ENCODE assay signal across 24 cellular contexts in genomic region chr2:195711478-195711877, GRCh38. TPM values are rescaled to one million over a fixed set of nuclear protein-coding genes. Genes with fewer than 3 reads are reported as not detected.
DNase-seq lines count a peak whose midpoint lies in the region; ATAC-seq, FAIRE-seq and TF ChIP-seq lines count a peak whose summit lies in the region.
"Had no signal": no experiment of that assay in that cellular context is flagged by ENCODE, and none has a peak within 500 bp of the region (broad histone marks: within the 10 kb centered on the region; RNA-seq: fewer than 3 reads in every experiment).

No MANE protein-coding gene starts in this region.

- H3K27ac ChIP-seq in RWPE1 (no peak overlapping the region), small intestine (ENCODE audit: low read depth in 1 of 2, low read length in 1 of 2) (no peak overlapping the region)
- H3K27ac ChIP-seq in CD4-positive, alpha-beta memory T cell (ENCODE audit: low read depth, low read length), result no peak overlapping the region
- H3K27ac ChIP-seq: SK-N-MC, spleen, thyroid gland had no signal

- no peaks in the 10 kb centered on the region for H3K27me3 Mint-ChIP-seq in nephron (ENCODE audit: low read depth)
- H3K27me3 Mint-ChIP-seq in CD4-positive, alpha-beta memory T cell, result no peaks in the 10 kb centered on the region
- H3K27me3 Mint-ChIP-seq: B cell; naive thymus-derived CD4-positive, alpha-beta T cell had no signal

- H3K27ac Mint-ChIP-seq in nephron, result peak overlapping the region; percentile 4 to 41 (median 34)
- peak overlapping the region in 1 of 7 donors; percentile 43 for H3K27ac Mint-ChIP-seq in CD4-positive, alpha-beta memory T cell
- H3K27ac Mint-ChIP-seq: activated T-helper 2 cell treated with anti-CD3 and anti-CD28 coated beads, Interferon-gamma antibody, Interleukin-2, Interleukin-4, amounts not matched to agents 10 μg/mL and 5 μg/mL and 100 μg/mL, durations not matched to agents 14 hours and 24 hours and 36 hours; B cell had no signal

- no peak for FAIRE-seq in small intestine (lab: Jason Lieb, UNC)
- FAIRE-seq: H1, keratinocyte had no signal

- peaks cover 68% of the 10 kb centered on the region for H3K36me3 Mint-ChIP-seq in nephron (ENCODE audit: low read depth)
- H3K36me3 Mint-ChIP-seq in CD4-positive, alpha-beta memory T cell, result peaks cover 63 to 71% of the 10 kb centered on the region in 2 donors

- DNase-seq in RWPE1 (ENCODE audit: low spot score), result no peak
- no peak for DNase-seq in small intestine
- no peak for DNase-seq in CD4-positive, alpha-beta memory T cell
- DNase-seq: activated CD4-positive, CD25-positive, alpha-beta regulatory T cell treated with anti-CD3 and anti-CD28 coated beads, Interleukin-2, amount 50 U/mL, for 72 hours; central memory CD4-positive, alpha-beta T cell; effector CD4-positive, alpha-beta T cell; naive thymus-derived CD4-positive, alpha-beta T cell; NCI-H1417; NCI-H2171; NCI-H748 treated with DMSO at 0.1 percent for 48 hours; posterior cingulate gyrus; spleen; T-helper 9 cell; thyroid gland had no signal

- no peaks in the 10 kb centered on the region for H3K9me3 Mint-ChIP-seq in nephron
- no peaks in the 10 kb centered on the region for H3K9me3 Mint-ChIP-seq in CD4-positive, alpha-beta memory T cell
- H3K9me3 Mint-ChIP-seq: activated T-helper 2 cell treated with anti-CD3 and anti-CD28 coated beads, Interferon-gamma antibody, Interleukin-2, Interleukin-4, amounts not matched to agents 10 μg/mL and 5 μg/mL and 100 μg/mL, durations not matched to agents 14 hours and 24 hours and 36 hours; naive thymus-derived CD4-positive, alpha-beta T cell had no signal

- CTCF ChIA-PET in RWPE1 (lab: Yijun Ruan, JAX), result no interaction called here
- CTCF ChIA-PET in CD4-positive, alpha-beta memory T cell (lab: Charles Lee; ENCODE audit: partially characterized antibody), result no interaction called here

- H3K4me1 ChIP-seq in small intestine (ENCODE audit: control insufficient read depth in 2 of 2, insufficient read depth in 1 of 2, low read depth in 1 of 2, low read length in 1 of 2), result no peaks in the 10 kb centered on the region
- H3K4me1 ChIP-seq in CD4-positive, alpha-beta memory T cell (ENCODE audit: insufficient read depth, low read length), result no peaks in the 10 kb centered on the region
- H3K4me1 ChIP-seq: spleen, thyroid gland had no signal

- POLR2A ChIA-PET in RWPE1 (lab: Yijun Ruan, JAX; ENCODE audit: low non-redundant PET), result no interaction called here
- POLR2A ChIA-PET in CD4-positive, alpha-beta memory T cell (lab: Charles Lee; ENCODE audit: partially characterized antibody), result no interaction called here

- no peaks in the 10 kb centered on the region for H3K36me3 ChIP-seq in small intestine (ENCODE audit: control insufficient read depth in 2 of 2, insufficient read depth in 2 of 2, low read length in 2 of 2)
- H3K36me3 ChIP-seq in CD4-positive, alpha-beta memory T cell (ENCODE audit: insufficient read depth, low read length), result peaks cover 19% of the 10 kb centered on the region

- no peak overlapping the region for H3K4me3 ChIP-seq in small intestine (ENCODE audit: low read depth in 1 of 2, low read length in 2 of 2)
- H3K4me3 ChIP-seq in CD4-positive, alpha-beta memory T cell (ENCODE audit: low read length in 2 of 2), result no peak overlapping the region
- H3K4me3 ChIP-seq: SK-N-MC, spleen, thyroid gland had no signal

- TF ChIP-seq CTCF in nephron (IDR thresholded peaks at IDR 0.05; ENCODE audit: unreplicated experiment in 3 of 3), result no peak
- TF ChIP-seq CTCF in RWPE1 (conservative IDR thresholded peaks at IDR 0.05; ENCODE audit: low read depth), result no peak

- peak; percentile 66 for ATAC-seq in GM19395 (IDR thresholded peaks at IDR 0.05; ENCODE audit: unreplicated experiment)
- peak; percentile 76 for ATAC-seq in HG02678 (IDR thresholded peaks at IDR 0.05; ENCODE audit: unreplicated experiment)
- peak; percentile 86 for ATAC-seq in HG03354 (IDR thresholded peaks at IDR 0.05; ENCODE audit: poor library complexity, severe bottlenecking, unreplicated experiment)
- no peak for ATAC-seq in HG03280 (IDR thresholded peaks at IDR 0.05; ENCODE audit: unreplicated experiment)
- ATAC-seq: naive thymus-derived CD4-positive, alpha-beta T cell had no signal

- no peaks in the 10 kb centered on the region for H3K9me3 ChIP-seq in small intestine (ENCODE audit: control insufficient read depth, low read depth)
- H3K9me3 ChIP-seq in CD4-positive, alpha-beta memory T cell (ENCODE audit: control insufficient read depth in 1 of 2, low read length in 2 of 2), result no peaks in the 10 kb centered on the region
- H3K9me3 ChIP-seq: spleen, thyroid gland had no signal

- H3K4me1 Mint-ChIP-seq in nephron, result no peaks in the 10 kb centered on the region
- peaks cover 0 to 5% (median 2%) of the 10 kb centered on the region in 4 donors for H3K4me1 Mint-ChIP-seq in CD4-positive, alpha-beta memory T cell

- intact Hi-C loops in CD4-positive, alpha-beta memory T cell (cut with micrococcal nuclease), result no loop called here

- no peak overlapping the region for H3K4me3 Mint-ChIP-seq in nephron
- H3K4me3 Mint-ChIP-seq in CD4-positive, alpha-beta memory T cell, result no peak overlapping the region
- H3K4me3 Mint-ChIP-seq: B cell; naive thymus-derived CD4-positive, alpha-beta T cell had no signal

- H3K27me3 ChIP-seq in small intestine (ENCODE audit: control insufficient read depth in 2 of 2, insufficient read depth in 2 of 2, low read length in 2 of 2), result no peaks in the 10 kb centered on the region
- H3K27me3 ChIP-seq in CD4-positive, alpha-beta memory T cell (ENCODE audit: insufficient read depth, low read length), result no peaks in the 10 kb centered on the region
- H3K27me3 ChIP-seq: spleen, thyroid gland had no signal

RNA-seq across cellular contexts. Expression of gene SLC39A10, which starts 54.5 kb away (rescaled TPM):
- polyA plus RNA-seq in small intestine, result 10 to 100 TPM in 1 of 3 donors, 1 to 10 TPM in 1, under 1 TPM in 1; 0.89 to 13.3 (median 1.4) TPM
- total RNA-seq in CD4-positive, alpha-beta memory T cell, result 100 to 1,000 TPM; 101 to 102 TPM
- polyA plus RNA-seq in CD4-positive, alpha-beta memory T cell, result 1 to 10 TPM; 5.9 to 8.1 TPM
